In genomic region chr18:54931152-54931551, GRCh38 we compare ENCODE assay signal across 24 cellular contexts. TPM values are rescaled to one million over a fixed set of nuclear protein-coding genes. Genes with fewer than 3 reads are reported as not detected.
"Had no signal": no experiment of that assay in that cellular context is flagged by ENCODE, and none has a peak within 500 bp of the region (broad histone marks: within the 10 kb centered on the region; RNA-seq: fewer than 3 reads in every experiment).

No MANE protein-coding gene starts in this region.

- H3K4me1 ChIP-seq: heart right ventricle, lower lobe of right lung, testis, uterus had no signal

- H3K9me3 ChIP-seq: heart right ventricle, lower lobe of right lung, testis, uterus had no signal

- H3K36me3 ChIP-seq: uterus, WERI-Rb-1 had no signal

- DNase-seq: activated CD4-positive, alpha-beta T cell treated with anti-CD3 and anti-CD28 coated beads for 1 hour; activated CD4-positive, alpha-beta T cell treated with anti-CD3 and anti-CD28 coated beads, Interleukin-2, amount 50 U/mL, for 48 hours; activated CD8-positive, alpha-beta memory T cell treated with anti-CD3 and anti-CD28 coated beads, Interleukin-2, amount 50 U/mL, for 48 hours; activated naive CD4-positive, alpha-beta T cell treated with Interleukin-2 at 50 U/mL for 16 hours; activated naive CD8-positive, alpha-beta T cell treated with anti-CD3 and anti-CD28 coated beads, Interleukin-2, amount 10 ng/mL, durations not matched to agents 7 days and 5 days; activated T-cell treated with anti-CD3 and anti-CD28 coated beads, Interleukin-2, amount 50 U/mL, for 48 hours; amniotic stem cell; cerebellar nuclear complex; heart right ventricle; kidney; lower lobe of right lung; naive thymus-derived CD4-positive, alpha-beta T cell; occipital lobe; stimulated activated CD4-positive, alpha-beta T cell treated with anti-CD3 and anti-CD28 coated beads, Interleukin-2, amount 100 ng/mL, for 48 hours; stimulated activated CD8-positive, alpha-beta memory T cell treated with anti-CD3 and anti-CD28 coated beads, Interleukin-4, amount 100 ng/mL, for 48 hours; stimulated activated naive B cell treated with anti-CD40 and anti-IgM and Interleukin-4, amounts not matched to agents 10 μg/mL and 1 μg/mL and 100 μg/mL, for 72 hours; T-helper 2 cell; testis; trophoblast cell; uterus; WERI-Rb-1 had no signal

- H3K27me3 ChIP-seq: heart right ventricle, testis, uterus had no signal

- H3K27ac ChIP-seq: coronary artery, heart right ventricle, lower lobe of right lung, testis, uterus, WERI-Rb-1 had no signal

- ATAC-seq: heart right ventricle; lower lobe of right lung; naive thymus-derived CD4-positive, alpha-beta T cell; stimulated activated naive B cell treated with anti-CD40 and anti-IgM and Interleukin-4, amounts not matched to agents 10 μg/mL and 1 μg/mL and 100 μg/mL, for 72 hours had no signal

- H3K4me3 ChIP-seq: coronary artery, heart right ventricle, lower lobe of right lung, testis, uterus had no signal

RNA-seq across cellular contexts. Expression of gene CCDC68, which starts 28.1 kb away (rescaled TPM):
- total RNA-seq: activated CD8-positive, alpha-beta memory T cell treated with anti-CD3 and anti-CD28 coated beads for 36 hours; activated naive CD8-positive, alpha-beta T cell treated with anti-CD3 and anti-CD28 coated beads, Interleukin-2, amount 10 ng/mL, durations not matched to agents 7 days and 5 days; naive thymus-derived CD4-positive, alpha-beta T cell; neural crest cell had no signal
